ENCODE assay signal across 8 cellular contexts in genomic region chr19:5891938-5892771, GRCh38. TPM values are rescaled to one million over a fixed set of nuclear protein-coding genes. Genes with fewer than 3 reads are reported as not detected.
DNase-seq lines count a peak whose midpoint lies in the region; ATAC-seq and TF ChIP-seq lines count a peak whose summit lies in the region.

No MANE protein-coding gene starts in this region.

- H3F3A ChIP-seq in smooth muscle cell (ENCODE audit: low read depth): no peaks in the 10 kb centered on the region

- CTCF ChIA-PET in activated B cell treated with CpG ODN at 0.5 μM for 24 hours (lab: Charles Lee): interaction anchor here (0.7 kb wide), 1 partner anchor 16 kb away, joined by 3 read pairs; no protein-coding TSS in a partner anchor

- peaks cover 32% of the 10 kb centered on the region for H4K20me1 ChIP-seq in smooth muscle cell (ENCODE audit: low read depth)

- H3K27me3 Mint-ChIP-seq in activated B cell treated with CpG ODN at 0.5 μM for 24 hours: peaks cover 6% of the 10 kb centered on the region

- H3K27ac ChIP-seq in heart right ventricle (peak overlapping the region in 1 of 10 donors; percentile 90), smooth muscle cell (ENCODE audit: low read depth) (no peak overlapping the region)

- peak overlapping the region; percentile 30 for H3K4me2 ChIP-seq in smooth muscle cell

- H3K36me3 Mint-ChIP-seq in activated B cell treated with CpG ODN at 0.5 μM for 24 hours (ENCODE audit: low read depth): peaks cover 28% of the 10 kb centered on the region

- no peaks in the 10 kb centered on the region for H3K4me1 Mint-ChIP-seq in activated B cell treated with CpG ODN at 0.5 μM for 24 hours

- no peaks in the 10 kb centered on the region for H3K9me3 Mint-ChIP-seq in activated B cell treated with CpG ODN at 0.5 μM for 24 hours

- no peaks in the 10 kb centered on the region for H3K9me3 ChIP-seq in BE2C
- H3K9me3 ChIP-seq in heart right ventricle: no peaks in the 10 kb centered on the region
- no peaks in the 10 kb centered on the region for H3K9me3 ChIP-seq in smooth muscle cell (replicated peaks; ENCODE audit: low read depth)

- peaks cover 17% of the 10 kb centered on the region for H3K36me3 ChIP-seq in BE2C
- H3K36me3 ChIP-seq in heart right ventricle: peaks cover 0 to 31% (median 14%) of the 10 kb centered on the region in 9 donors
- H3K36me3 ChIP-seq in smooth muscle cell (ENCODE audit: low read depth): no peaks in the 10 kb centered on the region

- H2AFZ ChIP-seq in smooth muscle cell (ENCODE audit: low read depth): no peak overlapping the region

- H3K4me1 ChIP-seq in BE2C: peaks cover 31% of the 10 kb centered on the region
- H3K4me1 ChIP-seq in heart right ventricle: peaks cover 9 to 56% (median 33%) of the 10 kb centered on the region in 9 donors
- no peaks in the 10 kb centered on the region for H3K4me1 ChIP-seq in smooth muscle cell (ENCODE audit: low read depth)

- no peak overlapping the region for H3K4me3 Mint-ChIP-seq in activated B cell treated with CpG ODN at 0.5 μM for 24 hours

- ATAC-seq in activated B cell treated with CpG ODN at 0.5 μM for 24 hours (ENCODE audit: low read depth) (peak; percentile 27), heart right ventricle (peak in 7 of 8 donors; percentile 29 to 61 (median 44)), HG02852 (IDR thresholded peaks at IDR 0.05; ENCODE audit: unreplicated experiment) (no peak), GM18907 (IDR thresholded peaks at IDR 0.05; ENCODE audit: unreplicated experiment) (no peak)

- no peaks in the 10 kb centered on the region for H3K79me2 ChIP-seq in smooth muscle cell (ENCODE audit: low read depth)

- TF ChIP-seq CTCF in BE2C (IDR thresholded peaks at IDR 0.05; ENCODE audit: low read depth, low read length) (peak; percentile 74), GM20000 (IDR thresholded peaks at IDR 0.05; ENCODE audit: extremely low read depth, missing control alignments) (peak; percentile 1), activated B cell treated with CpG ODN at 0.5 μM for 24 hours (IDR thresholded peaks at IDR 0.05) (no peak), heart right ventricle (IDR thresholded peaks at IDR 0.05) (peak; percentile 51 to 69 (median 66)), smooth muscle cell (IDR thresholded peaks at IDR 0.05; ENCODE audit: borderline replicate concordance, insufficient read depth, poor library complexity, severe bottlenecking) (peak; percentile 82)

- no peak overlapping the region for H3K27ac Mint-ChIP-seq in activated B cell treated with CpG ODN at 0.5 μM for 24 hours

- intact Hi-C loops in activated B cell treated with CpG ODN at 0.5 μM for 24 hours (cut with micrococcal nuclease): loop anchor here (1.0 kb wide), 1 partner anchor 88 kb away; no protein-coding TSS in a partner anchor
- intact Hi-C loops in heart right ventricle (cut with DNase I): loop anchor here (1.0 to 10.0 kb wide), 6 partner anchors 65 to 90 kb away; partner anchors contain the start of gene NRTN (in 8 of the 10)

- H3K4me3 ChIP-seq in BE2C (ENCODE audit: low read depth, low read length) (no peak overlapping the region), heart right ventricle (no peak overlapping the region), smooth muscle cell (no peak overlapping the region)

- H3K27me3 ChIP-seq in BE2C: peaks cover 11% of the 10 kb centered on the region
- peaks cover 0 to 18% (median 10%) of the 10 kb centered on the region in 7 donors for H3K27me3 ChIP-seq in heart right ventricle
- H3K27me3 ChIP-seq in smooth muscle cell (ENCODE audit: low read depth): no peaks in the 10 kb centered on the region

- no peak overlapping the region for H3K9ac ChIP-seq in smooth muscle cell (ENCODE audit: low read depth)

- 7 to 8% methylated on average over 46 to 48 of the region's 48 CpGs for WGBS in heart right ventricle, 2 donors
- WGBS in smooth muscle cell (ENCODE audit: low lambda C conversion rate): 57% methylated on average over 46 of the region's 48 CpGs

- POLR2A ChIA-PET in activated B cell treated with CpG ODN at 0.5 μM for 24 hours (lab: Charles Lee): no interaction called here

- DNase-seq in BE2C: peak; percentile 66
- peak; percentile 63 for DNase-seq in GM20000 (ENCODE audit: low spot score)
- no peak for DNase-seq in activated B cell treated with CpG ODN at 0.5 μM for 24 hours
- peak in 1 of 2 donors; percentile 57 for DNase-seq in heart right ventricle
- peak; percentile 13 for DNase-seq in smooth muscle cell (lab: John Stamatoyannopoulos, UW; ENCODE audit: unreplicated experiment)
- no peak for DNase-seq in activated effector memory CD4-positive, alpha-beta T cell treated with anti-CD3 and anti-CD28 coated beads, Interleukin-2, amount 50 U/mL, for 16 hours

RNA-seq across cellular contexts. Expression of gene NDUFA11, which starts 11.4 kb away (rescaled TPM):
- polyA plus RNA-seq in BE2C (2012; ENCODE audit: insufficient read depth, insufficient read length, low read depth): 1,009 TPM
- 193 and 225 TPM in 2 replicates for total RNA-seq in activated B cell treated with CpG ODN at 0.5 μM for 24 hours
- 100 to 1,000 TPM; 451 to 574 (median 513) TPM for total RNA-seq in heart right ventricle
- 1,000 to 10,000 TPM in 1 of 2 donors, 100 to 1,000 TPM in 1; 760 to 1,143 TPM for polyA plus RNA-seq in heart right ventricle
- total RNA-seq in smooth muscle cell: 169 and 209 TPM in 2 replicates
- 487 and 493 TPM in 2 replicates for polyA plus RNA-seq in smooth muscle cell

RNA-seq across cellular contexts. Expression of gene VMAC, which starts 12.5 kb away (rescaled TPM):
- polyA plus RNA-seq in BE2C (2012; ENCODE audit: insufficient read depth, insufficient read length, low read depth): 0.68 TPM
- 11.2 and 13.3 TPM in 2 replicates for total RNA-seq in activated B cell treated with CpG ODN at 0.5 μM for 24 hours
- 1 to 10 TPM; 1.3 to 3.9 (median 2.5) TPM for total RNA-seq in heart right ventricle
- polyA plus RNA-seq in heart right ventricle: 1 to 10 TPM; 1.4 to 5.8 TPM
- total RNA-seq in smooth muscle cell: 0.36 and 3.6 TPM in 2 replicates
- 0.95 and 2.6 TPM in 2 replicates for polyA plus RNA-seq in smooth muscle cell

RNA-seq across cellular contexts. Expression of gene FUT5, which starts 21.8 kb away (rescaled TPM):
- polyA plus RNA-seq in BE2C (2012; ENCODE audit: insufficient read depth, insufficient read length, low read depth): not detected
- total RNA-seq in activated B cell treated with CpG ODN at 0.5 μM for 24 hours (not detected in 2 replicates), heart right ventricle (under 1 TPM in 1 of 10 donors, not detected in 9; 0.21 TPM), smooth muscle cell (not detected in 2 replicates)
- polyA plus RNA-seq in heart right ventricle (not detected), smooth muscle cell (0.97 TPM in 1 of 2 replicates, not detected in the other)

RNA-seq across cellular contexts. Expression of gene CAPS, which starts 21.9 kb away (rescaled TPM):
- polyA plus RNA-seq in BE2C (2012; ENCODE audit: insufficient read depth, insufficient read length, low read depth): 3.5 TPM
- total RNA-seq in activated B cell treated with CpG ODN at 0.5 μM for 24 hours (15.9 and 21.6 TPM in 2 replicates), heart right ventricle (1 to 10 TPM; 1.3 to 4.2 (median 2.8) TPM), smooth muscle cell (4.6 and 17.3 TPM in 2 replicates)
- polyA plus RNA-seq in heart right ventricle (10 to 100 TPM in 1 of 2 donors, 1 to 10 TPM in 1; 3.2 to 14.1 TPM), smooth muscle cell (5.1 and 13.0 TPM in 2 replicates)

RNA-seq across cellular contexts. Expression of gene FUT3, which starts 40.9 kb away (rescaled TPM):
- not detected for polyA plus RNA-seq in BE2C (2012; ENCODE audit: insufficient read depth, insufficient read length, low read depth)
- total RNA-seq in activated B cell treated with CpG ODN at 0.5 μM for 24 hours (not detected in 2 replicates), heart right ventricle (not detected), smooth muscle cell (0.18 and 0.58 TPM in 2 replicates)
- polyA plus RNA-seq in heart right ventricle (under 1 TPM in 1 of 2 donors, not detected in 1; 0.01 TPM), smooth muscle cell (0.24 TPM in 1 of 2 replicates, not detected in the other)

Comparison
In these comparisons a context has a peak if more than half of its experiments do, and no peak if none do; other contexts are left out.
1. DNase-seq: peak in BE2C (single experiment), GM20000 (single experiment) and smooth muscle cell (single experiment); none in activated B cell treated with CpG ODN at 0.5 μM for 24 hours (single experiment) and activated effector memory CD4-positive, alpha-beta T cell treated with anti-CD3 and anti-CD28 coated beads, Interleukin-2, amount 50 U/mL, for 16 hours (single experiment).
2. ATAC-seq: peak in activated B cell treated with CpG ODN at 0.5 μM for 24 hours (single experiment) and heart right ventricle (7 of 8); none in HG02852 (single experiment) and GM18907 (single experiment).